Comparison of ENCODE assay signal across 1 cellular context in the genomic region with DNA sequence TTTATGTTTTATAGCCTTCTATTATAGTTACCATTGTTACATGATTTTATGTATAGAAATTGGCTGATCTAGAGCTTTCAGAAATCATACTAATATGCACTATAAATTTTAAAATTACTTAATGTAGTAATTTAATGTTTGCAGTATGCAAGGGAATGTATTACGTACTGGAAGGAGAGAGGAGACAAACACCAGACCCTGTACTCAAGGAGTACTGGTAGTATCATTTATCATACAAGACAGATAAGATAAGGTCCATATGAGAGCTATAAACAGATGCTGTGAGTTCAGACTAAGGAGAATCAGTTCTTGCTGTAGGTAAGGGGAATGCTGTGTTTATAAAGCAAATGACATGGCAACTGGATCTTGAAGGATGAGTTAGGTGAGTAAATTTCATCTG.
TF ChIP-seq lines count a peak whose summit lies in the region.

No MANE protein-coding gene starts in this region.

TF ChIP-seq in A549, 52 proteins besides CTCF, POLR2A, EP300 and RAD21 (continued from another document):
- TF ChIP-seq RCOR1 (IDR thresholded peaks at IDR 0.05; ENCODE audit: low read depth, low read length): no peak
- TF ChIP-seq, protein P1, sequence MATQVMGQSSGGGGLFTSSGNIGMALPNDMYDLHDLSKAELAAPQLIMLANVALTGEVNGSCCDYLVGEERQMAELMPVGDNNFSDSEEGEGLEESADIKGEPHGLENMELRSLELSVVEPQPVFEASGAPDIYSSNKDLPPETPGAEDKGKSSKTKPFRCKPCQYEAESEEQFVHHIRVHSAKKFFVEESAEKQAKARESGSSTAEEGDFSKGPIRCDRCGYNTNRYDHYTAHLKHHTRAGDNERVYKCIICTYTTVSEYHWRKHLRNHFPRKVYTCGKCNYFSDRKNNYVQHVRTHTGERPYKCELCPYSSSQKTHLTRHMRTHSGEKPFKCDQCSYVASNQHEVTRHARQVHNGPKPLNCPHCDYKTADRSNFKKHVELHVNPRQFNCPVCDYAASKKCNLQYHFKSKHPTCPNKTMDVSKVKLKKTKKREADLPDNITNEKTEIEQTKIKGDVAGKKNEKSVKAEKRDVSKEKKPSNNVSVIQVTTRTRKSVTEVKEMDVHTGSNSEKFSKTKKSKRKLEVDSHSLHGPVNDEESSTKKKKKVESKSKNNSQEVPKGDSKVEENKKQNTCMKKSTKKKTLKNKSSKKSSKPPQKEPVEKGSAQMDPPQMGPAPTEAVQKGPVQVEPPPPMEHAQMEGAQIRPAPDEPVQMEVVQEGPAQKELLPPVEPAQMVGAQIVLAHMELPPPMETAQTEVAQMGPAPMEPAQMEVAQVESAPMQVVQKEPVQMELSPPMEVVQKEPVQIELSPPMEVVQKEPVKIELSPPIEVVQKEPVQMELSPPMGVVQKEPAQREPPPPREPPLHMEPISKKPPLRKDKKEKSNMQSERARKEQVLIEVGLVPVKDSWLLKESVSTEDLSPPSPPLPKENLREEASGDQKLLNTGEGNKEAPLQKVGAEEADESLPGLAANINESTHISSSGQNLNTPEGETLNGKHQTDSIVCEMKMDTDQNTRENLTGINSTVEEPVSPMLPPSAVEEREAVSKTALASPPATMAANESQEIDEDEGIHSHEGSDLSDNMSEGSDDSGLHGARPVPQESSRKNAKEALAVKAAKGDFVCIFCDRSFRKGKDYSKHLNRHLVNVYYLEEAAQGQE (IDR thresholded peaks at IDR 0.05): no peak
